1 cellular context compared by ENCODE assay signal in the genomic region with DNA sequence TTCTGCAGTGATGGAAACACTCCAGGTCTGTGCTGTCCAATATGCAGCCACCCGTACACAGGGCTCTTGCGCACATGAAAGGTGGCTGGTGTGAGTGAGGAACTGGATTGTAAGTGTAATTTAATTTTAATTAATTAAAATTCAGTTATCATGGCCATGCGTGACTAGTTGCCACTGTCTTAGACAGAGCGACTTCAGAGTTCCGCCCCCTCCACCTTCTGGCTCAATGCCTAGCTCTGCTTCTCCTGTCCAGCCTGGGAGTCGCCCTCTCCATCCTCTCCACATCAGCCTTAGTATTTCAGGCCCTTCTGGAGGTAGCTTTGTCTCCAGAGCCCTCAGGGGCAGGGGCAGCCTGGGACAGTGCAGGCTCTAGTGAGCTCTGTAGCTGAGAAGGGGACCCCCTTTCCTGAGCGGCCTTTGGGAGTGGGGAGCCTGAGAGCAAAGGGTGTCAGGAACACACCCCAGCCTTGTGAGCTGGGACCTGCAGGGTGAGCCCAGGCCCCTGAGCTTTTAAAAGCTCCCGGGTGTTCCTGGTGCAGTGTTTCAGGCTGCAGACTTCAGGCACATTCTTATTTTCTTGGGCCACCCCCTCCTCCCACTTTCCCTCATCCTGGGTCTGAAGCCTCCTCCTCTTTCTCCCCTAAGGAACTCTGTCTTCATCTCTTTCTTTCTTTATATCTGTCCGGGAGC.
TF ChIP-seq lines count a peak whose summit lies in the region.

No MANE protein-coding gene starts in this region.

TF ChIP-seq in WTC11, 78 proteins besides CTCF, POLR2A, EP300 and RAD21 (continued from another document):
- TF ChIP-seq, protein P1, sequence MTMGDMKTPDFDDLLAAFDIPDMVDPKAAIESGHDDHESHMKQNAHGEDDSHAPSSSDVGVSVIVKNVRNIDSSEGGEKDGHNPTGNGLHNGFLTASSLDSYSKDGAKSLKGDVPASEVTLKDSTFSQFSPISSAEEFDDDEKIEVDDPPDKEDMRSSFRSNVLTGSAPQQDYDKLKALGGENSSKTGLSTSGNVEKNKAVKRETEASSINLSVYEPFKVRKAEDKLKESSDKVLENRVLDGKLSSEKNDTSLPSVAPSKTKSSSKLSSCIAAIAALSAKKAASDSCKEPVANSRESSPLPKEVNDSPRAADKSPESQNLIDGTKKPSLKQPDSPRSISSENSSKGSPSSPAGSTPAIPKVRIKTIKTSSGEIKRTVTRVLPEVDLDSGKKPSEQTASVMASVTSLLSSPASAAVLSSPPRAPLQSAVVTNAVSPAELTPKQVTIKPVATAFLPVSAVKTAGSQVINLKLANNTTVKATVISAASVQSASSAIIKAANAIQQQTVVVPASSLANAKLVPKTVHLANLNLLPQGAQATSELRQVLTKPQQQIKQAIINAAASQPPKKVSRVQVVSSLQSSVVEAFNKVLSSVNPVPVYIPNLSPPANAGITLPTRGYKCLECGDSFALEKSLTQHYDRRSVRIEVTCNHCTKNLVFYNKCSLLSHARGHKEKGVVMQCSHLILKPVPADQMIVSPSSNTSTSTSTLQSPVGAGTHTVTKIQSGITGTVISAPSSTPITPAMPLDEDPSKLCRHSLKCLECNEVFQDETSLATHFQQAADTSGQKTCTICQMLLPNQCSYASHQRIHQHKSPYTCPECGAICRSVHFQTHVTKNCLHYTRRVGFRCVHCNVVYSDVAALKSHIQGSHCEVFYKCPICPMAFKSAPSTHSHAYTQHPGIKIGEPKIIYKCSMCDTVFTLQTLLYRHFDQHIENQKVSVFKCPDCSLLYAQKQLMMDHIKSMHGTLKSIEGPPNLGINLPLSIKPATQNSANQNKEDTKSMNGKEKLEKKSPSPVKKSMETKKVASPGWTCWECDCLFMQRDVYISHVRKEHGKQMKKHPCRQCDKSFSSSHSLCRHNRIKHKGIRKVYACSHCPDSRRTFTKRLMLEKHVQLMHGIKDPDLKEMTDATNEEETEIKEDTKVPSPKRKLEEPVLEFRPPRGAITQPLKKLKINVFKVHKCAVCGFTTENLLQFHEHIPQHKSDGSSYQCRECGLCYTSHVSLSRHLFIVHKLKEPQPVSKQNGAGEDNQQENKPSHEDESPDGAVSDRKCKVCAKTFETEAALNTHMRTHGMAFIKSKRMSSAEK (CRISPR knock-in tag; IDR thresholded peaks at IDR 0.05; ENCODE audit: borderline replicate concordance), result no peak
- TF ChIP-seq SMAD3 (CRISPR knock-in tag; IDR thresholded peaks at IDR 0.05; ENCODE audit: borderline replicate concordance) (no peak), ZNF232 (CRISPR knock-in tag; IDR thresholded peaks at IDR 0.05) (no peak), PRDM15 (CRISPR knock-in tag; IDR thresholded peaks at IDR 0.05) (no peak), CBFB (CRISPR knock-in tag; IDR thresholded peaks at IDR 0.05; ENCODE audit: low read depth) (no peak), ZMAT4 (CRISPR knock-in tag; IDR thresholded peaks at IDR 0.05) (no peak), TCF7 (CRISPR knock-in tag; IDR thresholded peaks at IDR 0.05; ENCODE audit: low read depth) (no peak), ZNF263 (CRISPR knock-in tag; IDR thresholded peaks at IDR 0.05; ENCODE audit: low read depth) (no peak), NFYB (CRISPR knock-in tag; conservative IDR thresholded peaks at IDR 0.05; ENCODE audit: low read depth) (no peak), IRF2 (CRISPR knock-in tag; IDR thresholded peaks at IDR 0.05; ENCODE audit: borderline replicate concordance, low read depth) (no peak)
- TF ChIP-seq, protein P2, sequence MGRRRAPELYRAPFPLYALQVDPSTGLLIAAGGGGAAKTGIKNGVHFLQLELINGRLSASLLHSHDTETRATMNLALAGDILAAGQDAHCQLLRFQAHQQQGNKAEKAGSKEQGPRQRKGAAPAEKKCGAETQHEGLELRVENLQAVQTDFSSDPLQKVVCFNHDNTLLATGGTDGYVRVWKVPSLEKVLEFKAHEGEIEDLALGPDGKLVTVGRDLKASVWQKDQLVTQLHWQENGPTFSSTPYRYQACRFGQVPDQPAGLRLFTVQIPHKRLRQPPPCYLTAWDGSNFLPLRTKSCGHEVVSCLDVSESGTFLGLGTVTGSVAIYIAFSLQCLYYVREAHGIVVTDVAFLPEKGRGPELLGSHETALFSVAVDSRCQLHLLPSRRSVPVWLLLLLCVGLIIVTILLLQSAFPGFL (CRISPR knock-in tag; IDR thresholded peaks at IDR 0.05; ENCODE audit: borderline replicate concordance), result no peak
- TF ChIP-seq, protein P3, sequence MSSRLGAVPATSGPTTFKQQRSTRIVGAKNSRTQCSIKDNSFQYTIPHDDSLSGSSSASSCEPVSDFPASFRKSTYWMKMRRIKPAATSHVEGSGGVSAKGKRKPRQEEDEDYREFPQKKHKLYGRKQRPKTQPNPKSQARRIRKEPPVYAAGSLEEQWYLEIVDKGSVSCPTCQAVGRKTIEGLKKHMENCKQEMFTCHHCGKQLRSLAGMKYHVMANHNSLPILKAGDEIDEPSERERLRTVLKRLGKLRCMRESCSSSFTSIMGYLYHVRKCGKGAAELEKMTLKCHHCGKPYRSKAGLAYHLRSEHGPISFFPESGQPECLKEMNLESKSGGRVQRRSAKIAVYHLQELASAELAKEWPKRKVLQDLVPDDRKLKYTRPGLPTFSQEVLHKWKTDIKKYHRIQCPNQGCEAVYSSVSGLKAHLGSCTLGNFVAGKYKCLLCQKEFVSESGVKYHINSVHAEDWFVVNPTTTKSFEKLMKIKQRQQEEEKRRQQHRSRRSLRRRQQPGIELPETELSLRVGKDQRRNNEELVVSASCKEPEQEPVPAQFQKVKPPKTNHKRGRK (CRISPR knock-in tag; IDR thresholded peaks at IDR 0.05; ENCODE audit: borderline replicate concordance), result no peak
